ENCODE assay signal across 13 cellular contexts in the genomic region with DNA sequence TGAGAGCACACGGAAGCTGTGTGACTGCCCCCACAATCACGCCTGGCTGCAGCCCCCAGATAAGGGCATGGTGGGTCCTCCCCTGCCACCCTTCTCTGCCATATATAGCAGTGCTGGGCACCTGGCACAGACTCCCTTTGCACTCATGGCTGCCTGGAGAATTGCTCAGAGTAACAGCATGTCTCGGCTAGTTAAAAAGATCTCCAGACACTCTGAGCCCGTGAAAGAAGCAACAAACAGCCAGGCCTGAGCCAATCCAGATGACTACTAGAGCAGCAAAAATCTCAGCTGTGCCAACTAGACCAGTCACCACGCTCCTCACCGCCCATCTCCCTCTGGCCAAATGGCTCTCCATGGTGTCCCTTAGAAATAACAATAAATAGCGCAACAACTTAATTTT.
DNase-seq lines count a peak whose midpoint lies in the region; ATAC-seq, FAIRE-seq and TF ChIP-seq lines count a peak whose summit lies in the region.
"Had no signal": no experiment of that assay in that cellular context is flagged by ENCODE, and none has a peak within 500 bp of the region (broad histone marks: within the 10 kb centered on the region; RNA-seq: fewer than 3 reads in every experiment).

No MANE protein-coding gene starts in this region.

- POLR2A ChIA-PET in WTC11 (lab: Charles Lee), result no interaction called here
- POLR2A ChIA-PET in PC-9 (lab: Charles Lee; ENCODE audit: unreplicated experiment), result interaction anchor here (0.5 kb wide), 1 partner anchor 1767 kb away, joined by 14 read pairs; no protein-coding TSS in a partner anchor

- H2AFZ ChIP-seq in neuronal stem cell (ENCODE audit: low read length), result no peak overlapping the region
- H2AFZ ChIP-seq in PC-9, result no peak overlapping the region

- H3K9me2 ChIP-seq in PC-9 (ENCODE audit: insufficient read depth), result no peaks in the 10 kb centered on the region

- H3K27ac Mint-ChIP-seq in WTC11, result 0 out of 2 replicates have a peak overlapping the region, but pooled peaks have one; percentile 1
- H3K27ac Mint-ChIP-seq: activated naive CD4-positive, alpha-beta T cell treated with anti-CD3 and anti-CD28 coated beads, Interleukin-2, amount 50 U/mL, for 24 hours had no signal

- H2BK12ac ChIP-seq in neuronal stem cell (ENCODE audit: low read length), result no peak overlapping the region

- no peaks in the 10 kb centered on the region for H3K36me3 Mint-ChIP-seq in WTC11
- H3K36me3 Mint-ChIP-seq: activated naive CD4-positive, alpha-beta T cell treated with anti-CD3 and anti-CD28 coated beads, Interleukin-2, amount 50 U/mL, for 24 hours had no signal

- no peak overlapping the region for H3K4ac ChIP-seq in neuronal stem cell (ENCODE audit: low read length)

- no peaks in the 10 kb centered on the region for H3K79me1 ChIP-seq in neuronal stem cell (ENCODE audit: low read depth, low read length)

- CTCF ChIA-PET in WTC11 (lab: Charles Lee) (interaction anchor here (0.7 to 3.1 kb wide), 3 partner anchors 11 to 48 kb away, joined by 3 to 11 read pairs (median 4); no protein-coding TSS in a partner anchor), PC-9 (lab: Charles Lee) (no interaction called here)

- H3F3A ChIP-seq in PC-9 (ENCODE audit: insufficient read depth, low read depth), result no peaks in the 10 kb centered on the region

- H4K20me1 ChIP-seq in PC-9 (ENCODE audit: insufficient read depth), result 0 out of 2 replicates have a peak, but pooled peaks cover 5% of the 10 kb centered on the region

- no peak overlapping the region for H3K4me3 Mint-ChIP-seq in WTC11
- H3K4me3 Mint-ChIP-seq: activated naive CD4-positive, alpha-beta T cell treated with anti-CD3 and anti-CD28 coated beads, Interleukin-2, amount 50 U/mL, for 24 hours had no signal

- no peak overlapping the region for H2BK120ac ChIP-seq in neuronal stem cell (ENCODE audit: low read depth, low read length)

- H3K4me2 ChIP-seq in neuronal stem cell (ENCODE audit: insufficient read depth, low read length, poor library complexity, severe bottlenecking) (no peak overlapping the region), PC-9 (no peak overlapping the region)

- DNase-seq in AG10803 (ENCODE audit: low read depth) (peak; percentile 71), WTC11 (ENCODE audit: low spot score) (no peak), globus pallidus (ENCODE audit: low spot score) (peak; percentile 25), pancreas (no peak), neuronal stem cell (ENCODE audit: low spot score) (no peak), PC-9 (no peak)
- no peak for DNase-seq in activated CD4-positive, alpha-beta T cell treated with anti-CD3 and anti-CD28 coated beads for 4 hours
- DNase-seq in stimulated activated CD4-positive, alpha-beta T cell treated with anti-CD3 and anti-CD28 coated beads, Interleukin-1b, Interleukin-23, amount 100 ng/mL, for 48 hours, result no peak
- DNase-seq: upper lobe of left lung had no signal

- H3K79me2 ChIP-seq in PC-9 (ENCODE audit: low read depth), result peaks cover 57% of the 10 kb centered on the region

- H3K4me1 ChIP-seq in pancreas (peaks cover 17 to 26% (median 24%) of the 10 kb centered on the region in 3 donors), neuronal stem cell (ENCODE audit: control insufficient read depth in 2 of 2, insufficient read depth in 1 of 2, low read depth in 1 of 2, low read length in 2 of 2) (peaks cover 9 to 17% of the 10 kb centered on the region in 2 donors), PC-9 (replicated peaks; ENCODE audit: insufficient read depth) (no peaks in the 10 kb centered on the region)

- H3K27me3 ChIP-seq in pancreas (no peaks in the 10 kb centered on the region), neuronal stem cell (ENCODE audit: control insufficient read depth in 3 of 3, insufficient read depth in 3 of 3, low read depth in 1 of 3, low read length in 3 of 3) (no peaks in the 10 kb centered on the region), PC-9 (ENCODE audit: insufficient read depth, low read depth) (no peaks in the 10 kb centered on the region)
- H3K27me3 ChIP-seq: upper lobe of left lung had no signal

- H2BK5ac ChIP-seq in neuronal stem cell (ENCODE audit: low read length), result no peak overlapping the region

- BruUV-seq in PC-9 (replicated peaks; lab: Mats Ljungman, UMichigan), result no TSS peak

- H3K4me1 Mint-ChIP-seq in WTC11, result peaks cover 58% of the 10 kb centered on the region
- H3K4me1 Mint-ChIP-seq: activated naive CD4-positive, alpha-beta T cell treated with anti-CD3 and anti-CD28 coated beads, Interleukin-2, amount 50 U/mL, for 24 hours had no signal

- no peak overlapping the region for H4K8ac ChIP-seq in neuronal stem cell (ENCODE audit: low read depth, low read length)

- H3K9me3 Mint-ChIP-seq in WTC11, result no peaks in the 10 kb centered on the region
- H3K9me3 Mint-ChIP-seq: activated naive CD4-positive, alpha-beta T cell treated with anti-CD3 and anti-CD28 coated beads, Interleukin-2, amount 50 U/mL, for 24 hours had no signal

- no peaks in the 10 kb centered on the region for H3K36me3 ChIP-seq in pancreas
- no peaks in the 10 kb centered on the region for H3K36me3 ChIP-seq in neuronal stem cell (replicated peaks in 1 of 2; ENCODE audit: control insufficient read depth in 2 of 2, insufficient read depth in 2 of 2, low read length in 2 of 2)
- no peaks in the 10 kb centered on the region for H3K36me3 ChIP-seq in PC-9 (ENCODE audit: low read depth)
- H3K36me3 ChIP-seq: upper lobe of left lung had no signal

- H3K14ac ChIP-seq in neuronal stem cell (ENCODE audit: low read length), result no peak overlapping the region

- H3K9ac ChIP-seq in neuronal stem cell (ENCODE audit: low read depth, low read length, poor library complexity), result no peak overlapping the region

- no peak overlapping the region for H3K4me3 ChIP-seq in AG10803 (ENCODE audit: low read length)
- H3K4me3 ChIP-seq in pancreas, result no peak overlapping the region
- H3K4me3 ChIP-seq in neuronal stem cell (ENCODE audit: low read length in 2 of 2), result no peak overlapping the region
- no peak overlapping the region for H3K4me3 ChIP-seq in PC-9
- H3K4me3 ChIP-seq: dorsolateral prefrontal cortex, upper lobe of left lung had no signal

- TF ChIP-seq CTCF in AG10803 (conservative IDR thresholded peaks at IDR 0.05; ENCODE audit: low read length) (no peak), WTC11 (IDR thresholded peaks at IDR 0.05) (no peak), pancreas (IDR thresholded peaks at IDR 0.05) (no peak), PC-9 (conservative IDR thresholded peaks at IDR 0.05) (no peak)

- WGBS in pancreas, 2 donors, result 44 to 52% methylated on average over 7 of the region's 7 CpGs
- no CpG with 5 or more reads among the region's 7 CpGs for WGBS in neuronal stem cell (ENCODE audit: extremely low coverage in 2 of 2, insufficient read length in 2 of 2, insufficient replicate concordance in 1 of 2), 2 donors

- no peak overlapping the region for H4K91ac ChIP-seq in neuronal stem cell (ENCODE audit: low read depth, low read length, poor library complexity)

- ATAC-seq in WTC11 (no peak), pancreas (peak in 2 of 4 donors; percentile 12 to 31)
- ATAC-seq: activated CD4-positive, CD25-positive, alpha-beta regulatory T cell treated with anti-CD3 and anti-CD28 coated beads, Interleukin-2, amount 50 U/mL, for 24 hours; HepG2 had no signal

- no peak overlapping the region for H3K27ac ChIP-seq in pancreas
- H3K27ac ChIP-seq in neuronal stem cell (replicated peaks; ENCODE audit: low read length), result no peak overlapping the region
- H3K27ac ChIP-seq in PC-9, result no peak overlapping the region
- H3K27ac ChIP-seq: dorsolateral prefrontal cortex, upper lobe of left lung had no signal

- peak; percentile 34 for FAIRE-seq in pancreas (lab: Jason Lieb, UNC)
- FAIRE-seq: HepG2 had no signal

- no peak overlapping the region for H3K23ac ChIP-seq in neuronal stem cell (ENCODE audit: low read depth, low read length, poor library complexity)

- H3K18ac ChIP-seq in neuronal stem cell (ENCODE audit: low read length), result no peak overlapping the region

- no peak overlapping the region for H2BK15ac ChIP-seq in neuronal stem cell (ENCODE audit: low read length)

- no peaks in the 10 kb centered on the region for H3K27me3 Mint-ChIP-seq in WTC11 (ENCODE audit: low read depth)

- intact Hi-C loops in pancreas (cut with DNase I), result no loop called here
- intact Hi-C loops in PC-9 (cut with micrococcal nuclease; ENCODE audit: unreplicated experiment), result no loop called here

- no peak overlapping the region for H2AK5ac ChIP-seq in neuronal stem cell (ENCODE audit: low read depth, low read length)

- H3K9me3 ChIP-seq in pancreas (no peaks in the 10 kb centered on the region), neuronal stem cell (replicated peaks in 1 of 2; ENCODE audit: control insufficient read depth in 2 of 2, insufficient read depth in 1 of 2, low read depth in 1 of 2, low read length in 2 of 2) (no peaks in the 10 kb centered on the region), PC-9 (ENCODE audit: insufficient read depth, low read depth) (no peaks in the 10 kb centered on the region)
- H3K9me3 ChIP-seq: upper lobe of left lung had no signal

TF ChIP-seq in WTC11, 78 proteins besides CTCF, POLR2A, EP300 and RAD21 (continues in another document):
- no peak for TF ChIP-seq HMGA2 (CRISPR knock-in tag; IDR thresholded peaks at IDR 0.05)
- TF ChIP-seq GRHL2 (CRISPR knock-in tag; IDR thresholded peaks at IDR 0.05; ENCODE audit: insufficient replicate concordance, severe bottlenecking), result no peak
- TF ChIP-seq, protein P1, sequence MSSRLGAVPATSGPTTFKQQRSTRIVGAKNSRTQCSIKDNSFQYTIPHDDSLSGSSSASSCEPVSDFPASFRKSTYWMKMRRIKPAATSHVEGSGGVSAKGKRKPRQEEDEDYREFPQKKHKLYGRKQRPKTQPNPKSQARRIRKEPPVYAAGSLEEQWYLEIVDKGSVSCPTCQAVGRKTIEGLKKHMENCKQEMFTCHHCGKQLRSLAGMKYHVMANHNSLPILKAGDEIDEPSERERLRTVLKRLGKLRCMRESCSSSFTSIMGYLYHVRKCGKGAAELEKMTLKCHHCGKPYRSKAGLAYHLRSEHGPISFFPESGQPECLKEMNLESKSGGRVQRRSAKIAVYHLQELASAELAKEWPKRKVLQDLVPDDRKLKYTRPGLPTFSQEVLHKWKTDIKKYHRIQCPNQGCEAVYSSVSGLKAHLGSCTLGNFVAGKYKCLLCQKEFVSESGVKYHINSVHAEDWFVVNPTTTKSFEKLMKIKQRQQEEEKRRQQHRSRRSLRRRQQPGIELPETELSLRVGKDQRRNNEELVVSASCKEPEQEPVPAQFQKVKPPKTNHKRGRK (CRISPR knock-in tag; IDR thresholded peaks at IDR 0.05; ENCODE audit: borderline replicate concordance), result no peak
- TF ChIP-seq ZBTB21 (CRISPR knock-in tag; IDR thresholded peaks at IDR 0.05; ENCODE audit: borderline replicate concordance), result no peak
- TF ChIP-seq, protein P2, sequence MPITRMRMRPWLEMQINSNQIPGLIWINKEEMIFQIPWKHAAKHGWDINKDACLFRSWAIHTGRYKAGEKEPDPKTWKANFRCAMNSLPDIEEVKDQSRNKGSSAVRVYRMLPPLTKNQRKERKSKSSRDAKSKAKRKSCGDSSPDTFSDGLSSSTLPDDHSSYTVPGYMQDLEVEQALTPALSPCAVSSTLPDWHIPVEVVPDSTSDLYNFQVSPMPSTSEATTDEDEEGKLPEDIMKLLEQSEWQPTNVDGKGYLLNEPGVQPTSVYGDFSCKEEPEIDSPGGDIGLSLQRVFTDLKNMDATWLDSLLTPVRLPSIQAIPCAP (CRISPR knock-in tag; IDR thresholded peaks at IDR 0.05), result no peak

Comparison
In these comparisons a context has a peak if more than half of its experiments do, and no peak if none do; other contexts are left out.
1. DNase-seq: peak in AG10803 (single experiment) and globus pallidus (single experiment); none in WTC11 (single experiment), pancreas (0 of 6), neuronal stem cell (single experiment), activated CD4-positive, alpha-beta T cell treated with anti-CD3 and anti-CD28 coated beads for 4 hours (0 of 2), PC-9 (0 of 2) and stimulated activated CD4-positive, alpha-beta T cell treated with anti-CD3 and anti-CD28 coated beads, Interleukin-1b, Interleukin-23, amount 100 ng/mL, for 48 hours (single experiment).